1 cellular context compared by ENCODE assay signal in the genomic region with DNA sequence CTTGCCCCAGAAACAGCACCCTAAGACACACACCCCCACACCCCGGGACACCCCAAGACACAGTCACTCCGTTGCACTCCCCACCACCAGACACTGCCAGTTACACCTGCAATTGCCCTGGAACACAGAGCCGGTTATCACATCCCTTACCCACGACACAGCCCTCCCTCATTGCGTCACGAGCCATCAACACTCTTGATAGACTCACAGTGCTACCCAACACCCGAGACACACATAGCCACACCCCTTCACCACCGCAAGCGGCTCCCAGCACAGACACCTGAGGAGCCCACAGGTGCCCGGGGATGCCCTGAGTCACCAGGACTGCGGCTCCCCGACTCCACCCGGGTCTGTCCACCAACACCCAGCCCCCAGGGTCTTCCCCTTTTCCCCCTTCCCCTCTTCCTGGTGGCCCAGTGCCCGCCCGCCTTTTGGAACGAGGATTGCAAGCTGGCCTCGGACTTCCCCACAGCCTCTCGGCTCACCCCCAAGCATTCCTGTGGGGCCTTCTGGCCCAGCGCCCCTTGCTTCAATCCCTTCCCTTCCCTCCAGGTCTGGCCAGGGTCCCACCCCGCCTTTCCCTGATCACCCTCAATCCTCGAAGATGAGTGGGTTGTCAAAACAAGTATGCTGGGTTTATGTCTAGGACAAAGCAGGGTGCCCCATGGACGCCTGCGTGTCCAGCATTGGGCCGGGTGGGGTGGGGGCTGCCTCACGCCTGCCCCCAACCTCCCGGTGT.
TF ChIP-seq lines count a peak whose summit lies in the region.

No MANE protein-coding gene starts in this region.

TF ChIP-seq in IMR-90, 13 proteins besides CTCF, POLR2A, EP300 and RAD21:
- TF ChIP-seq CHD1 (IDR thresholded peaks at IDR 0.05; ENCODE audit: low read depth, low read length), result no peak
- no peak for TF ChIP-seq SMC3 (IDR thresholded peaks at IDR 0.05; ENCODE audit: low read depth, low read length)
- TF ChIP-seq FOS (IDR thresholded peaks at IDR 0.05; ENCODE audit: low read depth, low read length), result no peak
- no peak for TF ChIP-seq USF2 (IDR thresholded peaks at IDR 0.05; ENCODE audit: low read depth, low read length)
- TF ChIP-seq, protein P1, sequence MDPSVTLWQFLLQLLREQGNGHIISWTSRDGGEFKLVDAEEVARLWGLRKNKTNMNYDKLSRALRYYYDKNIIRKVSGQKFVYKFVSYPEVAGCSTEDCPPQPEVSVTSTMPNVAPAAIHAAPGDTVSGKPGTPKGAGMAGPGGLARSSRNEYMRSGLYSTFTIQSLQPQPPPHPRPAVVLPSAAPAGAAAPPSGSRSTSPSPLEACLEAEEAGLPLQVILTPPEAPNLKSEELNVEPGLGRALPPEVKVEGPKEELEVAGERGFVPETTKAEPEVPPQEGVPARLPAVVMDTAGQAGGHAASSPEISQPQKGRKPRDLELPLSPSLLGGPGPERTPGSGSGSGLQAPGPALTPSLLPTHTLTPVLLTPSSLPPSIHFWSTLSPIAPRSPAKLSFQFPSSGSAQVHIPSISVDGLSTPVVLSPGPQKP (IDR thresholded peaks at IDR 0.05; ENCODE audit: borderline replicate concordance, low read depth, low read length), result no peak
- TF ChIP-seq CEBPB (IDR thresholded peaks at IDR 0.05; ENCODE audit: low read depth, low read length), result peak; percentile 93
- no peak for TF ChIP-seq MAFK (IDR thresholded peaks at IDR 0.05; ENCODE audit: low read depth, low read length)
- TF ChIP-seq MAZ (IDR thresholded peaks at IDR 0.05; ENCODE audit: borderline replicate concordance, low read depth, low read length), result no peak
- TF ChIP-seq RCOR1 (IDR thresholded peaks at IDR 0.05; ENCODE audit: insufficient replicate concordance, low read length), result no peak
- peak; percentile 84 for TF ChIP-seq BHLHE40 (IDR thresholded peaks at IDR 0.05; ENCODE audit: low read depth, low read length)
- no peak for TF ChIP-seq NFE2L2 (IDR thresholded peaks at IDR 0.05; ENCODE audit: low read depth, low read length)
- no peak for TF ChIP-seq RFX5 (IDR thresholded peaks at IDR 0.05; ENCODE audit: low read depth, low read length)
- no peak for TF ChIP-seq MXI1 (IDR thresholded peaks at IDR 0.05; ENCODE audit: borderline replicate concordance, low read depth, low read length)
